ENCODE assay signal across 25 cellular contexts in the genomic region with DNA sequence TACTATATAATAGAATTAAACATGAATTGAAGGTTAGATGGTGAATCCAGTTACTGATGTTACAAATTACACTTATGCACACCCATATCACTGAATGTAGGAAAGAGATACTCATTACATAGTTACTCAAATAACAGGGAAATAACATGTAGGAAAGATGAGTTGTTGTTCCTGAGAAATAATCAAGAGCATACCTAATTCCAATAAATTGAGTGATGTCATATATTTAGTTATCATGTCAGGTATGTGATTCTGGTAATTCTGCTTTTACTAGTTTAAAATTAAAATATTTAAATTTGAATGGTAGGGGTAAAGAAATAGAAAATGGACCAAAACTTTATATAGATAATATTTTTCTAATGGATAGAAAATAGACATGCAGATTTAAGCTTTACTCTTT.
"Had no signal": no experiment of that assay in that cellular context is flagged by ENCODE, and none has a peak within 500 bp of the region (broad histone marks: within the 10 kb centered on the region; RNA-seq: fewer than 3 reads in every experiment).

No MANE protein-coding gene starts in this region.

- H3K36me3 ChIP-seq: stomach, suprapubic skin, thoracic aorta, tibial artery, tibial nerve, transverse colon, upper lobe of left lung, upper lobe of right lung, uterus, vagina had no signal

- ATAC-seq: stimulated activated effector memory CD8-positive, alpha-beta T cell treated with anti-CD3 and anti-CD28 coated beads, Interleukin-12 subunit alpha, Interleukin-12 subunit beta, amount 100 ng/mL, for 72 hours; stimulated activated memory B cell treated with anti-CD40 and anti-IgM and Interleukin-4, amounts not matched to agents 10 μg/mL and 1 μg/mL and 100 μg/mL, for 72 hours; stimulated activated naive B cell treated with anti-CD40 and anti-IgM and Interleukin-4, amounts not matched to agents 10 μg/mL and 1 μg/mL and 100 μg/mL, for 72 hours; stimulated activated naive CD8-positive, alpha-beta T cell treated with anti-CD3 and anti-CD28 coated beads, Interleukin-15, amount 100 ng/mL, for 72 hours; stimulated activated naive CD8-positive, alpha-beta T cell treated with anti-CD3 and anti-CD28 coated beads, Interleukin-15, Interleukin-2, amounts not matched to agents 100 U/mL and 50 U/mL, for 24 hours; upper lobe of right lung had no signal

- H3K27me3 ChIP-seq: stomach, suprapubic skin, testis, tibial artery, tibial nerve, transverse colon, upper lobe of left lung, upper lobe of right lung, uterus, vagina had no signal

- DNase-seq: stimulated activated CD4-positive, alpha-beta T cell treated with anti-CD3 and anti-CD28 coated beads, Interleukin-2, amount 100 ng/mL, for 24 hours; stimulated activated CD4-positive, alpha-beta T cell treated with anti-CD3 and anti-CD28 coated beads, Interleukin-2, amount 100 ng/mL, for 48 hours; stimulated activated CD4-positive, alpha-beta T cell treated with anti-CD3 and anti-CD28 coated beads, Interleukin-4, amount 100 ng/mL, for 24 hours; stimulated activated CD4-positive, alpha-beta T cell treated with anti-CD3 and anti-CD28 coated beads, Interleukin-4, amount 100 ng/mL, for 4 hours; stimulated activated CD8-positive, alpha-beta memory T cell treated with anti-CD3 and anti-CD28 coated beads, Interleukin-4, amount 100 ng/mL, for 48 hours; stimulated activated naive B cell treated with anti-CD40 and anti-IgM and Interleukin-4, amounts not matched to agents 10 μg/mL and 1 μg/mL and 100 μg/mL, for 72 hours; stimulated activated naive CD4-positive, alpha-beta T cell; stimulated activated naive CD4-positive, alpha-beta T cell treated with Interleukin-2 at 50 U/mL for 16 hours; stimulated activated naive CD8-positive, alpha-beta T cell treated with anti-CD3 and anti-CD28 coated beads, Interleukin-15, amount 100 ng/mL, for 72 hours; stimulated activated naive CD8-positive, alpha-beta T cell treated with anti-CD3 and anti-CD28 coated beads, Interleukin-15, Interleukin-2, amounts not matched to agents 100 U/mL and 50 U/mL, for 24 hours; stomach; substantia nigra; testis; tibial artery; transverse colon; trophoblast cell; upper lobe of left lung; upper lobe of right lung; uterus had no signal

- H3K4me3 ChIP-seq: stomach, suprapubic skin, testis, thoracic aorta, tibial artery, tibial nerve, transverse colon, upper lobe of left lung, upper lobe of right lung, uterus, vagina had no signal

- H3K4me1 ChIP-seq: testis, transverse colon, upper lobe of right lung, uterus, vagina had no signal

- H3K27ac ChIP-seq: stomach, suprapubic skin, testis, thoracic aorta, tibial artery, tibial nerve, transverse colon, upper lobe of left lung, upper lobe of right lung, uterus, vagina had no signal

- H3K9me3 ChIP-seq: stomach, suprapubic skin, testis, thoracic aorta, tibial artery, tibial nerve, transverse colon, upper lobe of left lung, upper lobe of right lung, uterus, vagina had no signal
